Comparison of ENCODE assay signal across 14 cellular contexts in genomic region chr15:66405007-66405406, GRCh38. TPM values are rescaled to one million over a fixed set of nuclear protein-coding genes. Genes with fewer than 3 reads are reported as not detected.
DNase-seq lines count a peak whose midpoint lies in the region; ATAC-seq and TF ChIP-seq lines count a peak whose summit lies in the region.
"Had no signal": no experiment of that assay in that cellular context is flagged by ENCODE, and none has a peak within 500 bp of the region (broad histone marks: within the 10 kb centered on the region; RNA-seq: fewer than 3 reads in every experiment).

No MANE protein-coding gene starts in this region.

- H3K27ac Mint-ChIP-seq in neural crest cell (ENCODE audit: unreplicated experiment): peak overlapping the region; percentile 48
- H3K27ac Mint-ChIP-seq in activated CD4-positive, alpha-beta memory T cell treated with anti-CD3 and anti-CD28 coated beads for 36 hours: no peak overlapping the region

- intact Hi-C loops in activated CD4-positive, alpha-beta memory T cell treated with anti-CD3 and anti-CD28 coated beads for 36 hours (cut with micrococcal nuclease): no loop called here

- H3K79me2 ChIP-seq in DND-41 (ENCODE audit: insufficient read depth, low read length): peaks cover 100% of the 10 kb centered on the region

- POLR2A ChIA-PET in activated CD4-positive, alpha-beta memory T cell treated with anti-CD3 and anti-CD28 coated beads for 36 hours (lab: Charles Lee): no interaction called here

- peaks cover 79% of the 10 kb centered on the region for H3K4me1 Mint-ChIP-seq in neural crest cell
- H3K4me1 Mint-ChIP-seq in activated CD4-positive, alpha-beta memory T cell treated with anti-CD3 and anti-CD28 coated beads for 36 hours (ENCODE audit: low read depth): peaks cover 90% of the 10 kb centered on the region

- no peak overlapping the region for H2AFZ ChIP-seq in DND-41 (ENCODE audit: low read depth, low read length)

- peak overlapping the region; percentile 27 for H3K4me3 Mint-ChIP-seq in neural crest cell
- H3K4me3 Mint-ChIP-seq in activated CD4-positive, alpha-beta memory T cell treated with anti-CD3 and anti-CD28 coated beads for 36 hours: no peak overlapping the region

- peaks cover 100% of the 10 kb centered on the region for H3K4me1 ChIP-seq in DND-41 (ENCODE audit: insufficient read depth, low read length)

- peak overlapping the region; percentile 64 for H3K27ac ChIP-seq in DND-41 (ENCODE audit: low read length)
- no peak overlapping the region for H3K27ac ChIP-seq in coronary artery
- H3K27ac ChIP-seq: esophagus squamous epithelium, sigmoid colon had no signal

- no peak for TF ChIP-seq CTCF in DND-41 (IDR thresholded peaks at IDR 0.05; ENCODE audit: borderline replicate concordance, extremely low read depth, low read length, poor library complexity, severe bottlenecking)
- TF ChIP-seq CTCF in fibroblast of the aortic adventitia (IDR thresholded peaks at IDR 0.05; ENCODE audit: insufficient read depth, low read length): no peak
- TF ChIP-seq CTCF in neural crest cell (conservative IDR thresholded peaks at IDR 0.05): no peak
- no peak for TF ChIP-seq CTCF in coronary artery (IDR thresholded peaks at IDR 0.05)

- no peaks in the 10 kb centered on the region for H3K9me3 Mint-ChIP-seq in neural crest cell
- no peaks in the 10 kb centered on the region for H3K9me3 Mint-ChIP-seq in activated CD4-positive, alpha-beta memory T cell treated with anti-CD3 and anti-CD28 coated beads for 36 hours
- H3K9me3 Mint-ChIP-seq: CD8-positive, alpha-beta memory T cell had no signal

- H3K27me3 Mint-ChIP-seq in neural crest cell (ENCODE audit: low read depth): no peaks in the 10 kb centered on the region
- H3K27me3 Mint-ChIP-seq in activated CD4-positive, alpha-beta memory T cell treated with anti-CD3 and anti-CD28 coated beads for 36 hours: no peaks in the 10 kb centered on the region
- H3K27me3 Mint-ChIP-seq: CD8-positive, alpha-beta memory T cell had no signal

- peak overlapping the region; percentile 56 for H3K4me2 ChIP-seq in DND-41 (ENCODE audit: insufficient read depth, low read length)

- peak overlapping the region; percentile 29; the same call in 1 of the 2 replicates for H3K9ac ChIP-seq in DND-41 (ENCODE audit: low read depth, low read length)

- H4K20me1 ChIP-seq in DND-41 (ENCODE audit: insufficient read depth, low read length): peaks cover 51% of the 10 kb centered on the region

- H3K9me3 ChIP-seq in DND-41 (ENCODE audit: insufficient read depth, low read length, severe bottlenecking): no peaks in the 10 kb centered on the region
- H3K9me3 ChIP-seq: esophagus squamous epithelium, sigmoid colon had no signal

- H3K27me3 ChIP-seq in DND-41 (ENCODE audit: insufficient read depth, low read length, poor library complexity): no peaks in the 10 kb centered on the region
- H3K27me3 ChIP-seq: esophagus squamous epithelium, sigmoid colon had no signal

- no peaks in the 10 kb centered on the region for H3K36me3 Mint-ChIP-seq in neural crest cell (ENCODE audit: low read depth)
- H3K36me3 Mint-ChIP-seq in activated CD4-positive, alpha-beta memory T cell treated with anti-CD3 and anti-CD28 coated beads for 36 hours: no peaks in the 10 kb centered on the region

- CTCF ChIA-PET in activated CD4-positive, alpha-beta memory T cell treated with anti-CD3 and anti-CD28 coated beads for 36 hours (lab: Charles Lee): interaction anchor here (0.9 to 2.8 kb wide), 2 partner anchors 9 to 93 kb away, joined by 3 to 11 read pairs; partner anchors contain the start of gene SNAPC5

- DNase-seq in DND-41 (no peak), OCI-M1 (lab: John Stamatoyannopoulos, UW) (peak; percentile 26), fibroblast of the aortic adventitia (ENCODE audit: low read depth) (peak; percentile 22), neural crest cell (ENCODE audit: low read depth, low spot score) (no peak), coronary artery (ENCODE audit: low spot score) (no peak)
- DNase-seq in activated CD4-positive, alpha-beta memory T cell treated with anti-CD3 and anti-CD28 coated beads for 36 hours: no peak
- no peak for DNase-seq in stimulated activated CD4-positive, alpha-beta T cell treated with anti-CD3 and anti-CD28 coated beads, Interleukin-4, amount 100 ng/mL, for 24 hours
- DNase-seq: activated CD4-positive, alpha-beta T cell treated with anti-CD3 and anti-CD28 coated beads, Interleukin-2, amount 50 U/mL, for 48 hours; activated gamma-delta T cell; CD8-positive, alpha-beta memory T cell; esophagus squamous epithelium; sigmoid colon had no signal

- H3K4me3 ChIP-seq in DND-41 (ENCODE audit: low read depth in 1 of 2, low read length in 2 of 2) (peak overlapping the region in 1 of 2 experiments; percentile 24; a peak in 1 of 4 replicates), fibroblast of the aortic adventitia (ENCODE audit: low read depth, low read length) (no peak overlapping the region), coronary artery (no peak overlapping the region)
- H3K4me3 ChIP-seq: esophagus squamous epithelium, sigmoid colon had no signal

- ATAC-seq in DND-41 (ENCODE audit: insufficient read depth, low read depth): no peak
- no peak for ATAC-seq in GM18520 (IDR thresholded peaks at IDR 0.05; ENCODE audit: unreplicated experiment)
- ATAC-seq: Panc1 had no signal

- H3K36me3 ChIP-seq in DND-41 (ENCODE audit: insufficient read depth, low read length): no peaks in the 10 kb centered on the region
- H3K36me3 ChIP-seq: esophagus squamous epithelium, sigmoid colon had no signal

RNA-seq across cellular contexts. Expression of gene MAP2K1, which starts 18.3 kb away (rescaled TPM):
- total RNA-seq in fibroblast of the aortic adventitia (ENCODE audit: low replicate concordance): 23.4 and 52.2 TPM in 2 replicates
- total RNA-seq in neural crest cell: 43.3 and 43.4 TPM in 2 replicates
- 10 to 100 TPM; 91.8 to 91.9 TPM for total RNA-seq in activated CD4-positive, alpha-beta memory T cell treated with anti-CD3 and anti-CD28 coated beads for 36 hours

RNA-seq across cellular contexts. Expression of gene TIPIN, which starts 48.5 kb away (rescaled TPM):
- total RNA-seq in fibroblast of the aortic adventitia (ENCODE audit: low replicate concordance) (7.0 and 21.5 TPM in 2 replicates), neural crest cell (23.4 and 23.7 TPM in 2 replicates)
- total RNA-seq in activated CD4-positive, alpha-beta memory T cell treated with anti-CD3 and anti-CD28 coated beads for 36 hours: 10 to 100 TPM; 43.2 to 45.9 TPM

Comparison
In these comparisons a context has a peak if more than half of its experiments do, and no peak if none do; other contexts are left out.
1. DNase-seq: peak in OCI-M1 (single experiment) and fibroblast of the aortic adventitia (single experiment); none in DND-41 (single experiment), neural crest cell (single experiment), activated CD4-positive, alpha-beta memory T cell treated with anti-CD3 and anti-CD28 coated beads for 36 hours (single experiment), stimulated activated CD4-positive, alpha-beta T cell treated with anti-CD3 and anti-CD28 coated beads, Interleukin-4, amount 100 ng/mL, for 24 hours (single experiment) and coronary artery (single experiment).